ENCODE assay signal across 4 cellular contexts in the genomic region with DNA sequence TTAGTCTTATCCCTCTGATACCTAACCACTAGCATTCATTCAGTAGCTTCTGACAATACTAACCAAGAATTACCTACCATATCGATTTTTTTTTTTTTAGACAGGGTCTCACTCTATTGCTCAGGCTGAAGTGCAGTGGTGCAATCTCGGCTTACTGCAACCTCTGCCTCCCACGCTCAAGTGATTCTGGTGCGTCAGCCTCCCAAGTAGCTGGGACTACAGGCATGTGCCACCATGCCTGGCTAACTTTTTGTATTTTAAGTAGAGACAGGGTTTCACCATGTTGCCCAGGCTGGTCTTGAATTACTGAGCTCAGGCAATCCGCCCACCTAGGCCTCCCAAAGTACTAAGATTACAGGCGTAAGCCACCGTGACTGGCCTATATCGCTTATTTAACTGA. TPM values are rescaled to one million over a fixed set of nuclear protein-coding genes. Genes with fewer than 3 reads are reported as not detected.
"Had no signal": no experiment of that assay in that cellular context is flagged by ENCODE, and none has a peak within 500 bp of the region (broad histone marks: within the 10 kb centered on the region; RNA-seq: fewer than 3 reads in every experiment).

No MANE protein-coding gene starts in this region.

RNA-seq across cellular contexts. Expression of gene LAMA3, which starts 26.8 kb away (rescaled TPM):
- total RNA-seq: activated B cell treated with CpG ODN at 0.5 μM for 24 hours; activated T-helper 1 cell treated with anti-CD3 and anti-CD28 coated beads, Interleukin-12 subunit alpha, Interleukin-12 subunit beta, Interleukin-2, Interleukin-4 antibody, amounts not matched to agents 30 ng/mL and 10 ng/mL and 1 ng/mL, durations not matched to agents 14 hours and 24 hours and 36 hours had no signal

RNA-seq across cellular contexts. Expression of gene ANKRD29, which starts 53.4 kb away (rescaled TPM):
- total RNA-seq: activated B cell treated with CpG ODN at 0.5 μM for 24 hours; activated CD4-positive, alpha-beta memory T cell treated with anti-CD3 and anti-CD28 coated beads for 36 hours; activated naive CD4-positive, alpha-beta T cell treated with anti-CD3 and anti-CD28 coated beads, Interleukin-2, amount 50 U/mL, for 72 hours; activated T-helper 1 cell treated with anti-CD3 and anti-CD28 coated beads, Interleukin-12 subunit alpha, Interleukin-12 subunit beta, Interleukin-2, Interleukin-4 antibody, amounts not matched to agents 30 ng/mL and 10 ng/mL and 1 ng/mL, durations not matched to agents 14 hours and 24 hours and 36 hours had no signal
